ENCODE assay signal across 1 cellular context in genomic region chr18:50250935-50251334, GRCh38.
TF ChIP-seq lines count a peak whose summit lies in the region.

No MANE protein-coding gene starts in this region.

TF ChIP-seq in GM23338, 12 proteins besides CTCF, POLR2A, EP300 and RAD21 (continued from another document):
- TF ChIP-seq REST (IDR thresholded peaks at IDR 0.05; ENCODE audit: unreplicated experiment) = no peak
- no peak for TF ChIP-seq EZH2phosphoT487 (IDR thresholded peaks at IDR 0.05; ENCODE audit: unreplicated experiment)
